ENCODE assay signal across 28 cellular contexts in genomic region chr6:21952367-21952766, GRCh38.
"Had no signal": no experiment of that assay in that cellular context is flagged by ENCODE, and none has a peak within 500 bp of the region (broad histone marks: within the 10 kb centered on the region; RNA-seq: fewer than 3 reads in every experiment).

No MANE protein-coding gene starts in this region.

- H3K27ac Mint-ChIP-seq: activated CD4-positive, alpha-beta memory T cell treated with anti-CD3 and anti-CD28 coated beads, Interleukin-2, amount 10 ng/mL, durations not matched to agents 7 days and 5 days; activated CD4-positive, alpha-beta T cell treated with anti-CD3 and anti-CD28 coated beads, Interleukin-2, amount 10 ng/mL, durations not matched to agents 7 days and 5 days; activated naive CD4-positive, alpha-beta T cell treated with anti-CD3 and anti-CD28 coated beads for 36 hours; activated naive CD8-positive, alpha-beta T cell; activated T-helper 17 cell treated with anti-CD3 and anti-CD28 coated beads, Interleukin-2, amount 50 U/mL, for 72 hours; T-cell had no signal

- H3K36me3 ChIP-seq: brain microvascular endothelial cell, cardiac muscle cell, MG63 had no signal

- H3K9me3 ChIP-seq: MG63 had no signal

- ATAC-seq: activated T-helper 17 cell treated with anti-CD3 and anti-CD28 coated beads, Interleukin-2, amount 50 U/mL, for 72 hours; T-cell had no signal

- H3K27me3 ChIP-seq: brain microvascular endothelial cell, cardiac muscle cell, MG63 had no signal

- DNase-seq: activated CD4-positive, alpha-beta memory T cell treated with anti-CD3 and anti-CD28 coated beads, Interleukin-2, amount 10 ng/mL, durations not matched to agents 7 days and 5 days; activated CD4-positive, alpha-beta T cell treated with anti-CD3 and anti-CD28 coated beads, Interleukin-2, amount 10 ng/mL, durations not matched to agents 7 days and 5 days; activated CD4-positive, CD25-positive, alpha-beta regulatory T cell; activated gamma-delta T cell; activated naive CD4-positive, alpha-beta T cell treated with anti-CD3 and anti-CD28 coated beads for 36 hours; activated T-cell treated with anti-CD3 and anti-CD28 coated beads for 4 hours; activated T-cell treated with anti-CD3 and anti-CD28 coated beads, Interleukin-2, amount 50 U/mL, for 48 hours; amygdala; brain microvascular endothelial cell; MG63; MV-4-11; NCI-H1092 treated with DMSO at 0.1 percent for 48 hours; NCI-H1417 treated with DMSO at 0.1 percent for 48 hours; NCI-H1694; NCI-H2029; NCI-H2107; NCI-H345; NCI-H510A; NCI-H526 treated with DMSO at 0.1 percent for 48 hours; NCI-H82; SIG-M5; T-cell; T-helper 2 cell; T1000 had no signal

- H3K27me3 Mint-ChIP-seq: activated CD4-positive, alpha-beta memory T cell treated with anti-CD3 and anti-CD28 coated beads, Interleukin-2, amount 10 ng/mL, durations not matched to agents 7 days and 5 days; activated CD4-positive, alpha-beta T cell treated with anti-CD3 and anti-CD28 coated beads, Interleukin-2, amount 10 ng/mL, durations not matched to agents 7 days and 5 days had no signal

- H3K36me3 Mint-ChIP-seq: activated naive CD8-positive, alpha-beta T cell; T-cell had no signal

- H3K4me3 Mint-ChIP-seq: activated CD4-positive, alpha-beta memory T cell treated with anti-CD3 and anti-CD28 coated beads, Interleukin-2, amount 10 ng/mL, durations not matched to agents 7 days and 5 days; activated CD4-positive, alpha-beta T cell treated with anti-CD3 and anti-CD28 coated beads, Interleukin-2, amount 10 ng/mL, durations not matched to agents 7 days and 5 days; activated naive CD4-positive, alpha-beta T cell treated with anti-CD3 and anti-CD28 coated beads for 36 hours; activated naive CD8-positive, alpha-beta T cell; activated T-helper 17 cell treated with anti-CD3 and anti-CD28 coated beads, Interleukin-2, amount 50 U/mL, for 72 hours; T-cell had no signal

- H3K27ac ChIP-seq: brain microvascular endothelial cell, SK-N-MC had no signal

- H3K9me3 Mint-ChIP-seq: activated CD4-positive, alpha-beta memory T cell treated with anti-CD3 and anti-CD28 coated beads, Interleukin-2, amount 10 ng/mL, durations not matched to agents 7 days and 5 days; activated CD4-positive, alpha-beta T cell treated with anti-CD3 and anti-CD28 coated beads, Interleukin-2, amount 10 ng/mL, durations not matched to agents 7 days and 5 days; activated naive CD4-positive, alpha-beta T cell treated with anti-CD3 and anti-CD28 coated beads for 36 hours; activated T-helper 17 cell treated with anti-CD3 and anti-CD28 coated beads, Interleukin-2, amount 50 U/mL, for 72 hours; T-cell had no signal

- H3K4me3 ChIP-seq: cardiac muscle cell, MG63, SK-N-MC had no signal

- H3K4me1 Mint-ChIP-seq: activated CD4-positive, alpha-beta memory T cell treated with anti-CD3 and anti-CD28 coated beads, Interleukin-2, amount 10 ng/mL, durations not matched to agents 7 days and 5 days; activated T-helper 17 cell treated with anti-CD3 and anti-CD28 coated beads, Interleukin-2, amount 50 U/mL, for 72 hours had no signal
